Comparison of ENCODE assay signal across 23 cellular contexts in genomic region chr19:43546581-43546980, GRCh38. TPM values are rescaled to one million over a fixed set of nuclear protein-coding genes. Genes with fewer than 3 reads are reported as not detected.
"Had no signal": no experiment of that assay in that cellular context is flagged by ENCODE, and none has a peak within 500 bp of the region (broad histone marks: within the 10 kb centered on the region; RNA-seq: fewer than 3 reads in every experiment).

No MANE protein-coding gene starts in this region.

- H3K27me3 ChIP-seq: gastrocnemius medialis, left lung, right atrium auricular region, stomach, thyroid gland, vagina had no signal

- H3K4me1 Mint-ChIP-seq: mesothelial cell of epicardium, nephron progenitor cell had no signal

- H2AFZ ChIP-seq: parathyroid adenoma had no signal

- ATAC-seq: gastrocnemius medialis; left lung; mucosa of descending colon; sciatic nerve; stimulated activated naive B cell treated with anti-CD40 and anti-IgM and Interleukin-4, amounts not matched to agents 10 μg/mL and 1 μg/mL and 100 μg/mL, for 72 hours had no signal

- H3K9me3 ChIP-seq: gastrocnemius medialis, left lung, mucosa of descending colon, prostate gland, right atrium auricular region, stomach, thyroid gland, vagina had no signal

- H3K27ac ChIP-seq: coronary artery, gastrocnemius medialis, left lung, parathyroid adenoma, prostate gland, right atrium auricular region, stomach, thyroid gland, vagina had no signal

- DNase-seq: gastrocnemius medialis; mesenchymal stem cell; mucosa of descending colon; naive B cell; nephron progenitor cell; occipital lobe; stimulated activated CD4-positive, alpha-beta T cell treated with anti-CD3 and anti-CD28 coated beads, Interleukin-2, amount 100 ng/mL, for 24 hours; stimulated activated CD4-positive, alpha-beta T cell treated with anti-CD3 and anti-CD28 coated beads, Interleukin-4, amount 100 ng/mL, for 4 hours; stimulated activated naive B cell treated with anti-CD40 and anti-IgM and Interleukin-4, amounts not matched to agents 10 μg/mL and 1 μg/mL and 100 μg/mL, for 72 hours; stomach; thyroid gland; trophoblast cell had no signal

- H3K4me3 ChIP-seq: coronary artery, gastrocnemius medialis, left lung, mucosa of descending colon, prostate gland, right atrium auricular region, smooth muscle cell, stomach, thyroid gland, vagina had no signal

- H3K4me1 ChIP-seq: gastrocnemius medialis, left lung, parathyroid adenoma, prostate gland, right atrium auricular region, stomach, thyroid gland, vagina had no signal

- H3K27me3 Mint-ChIP-seq: naive B cell; stimulated activated naive B cell treated with anti-CD40 and anti-IgM and Interleukin-4, amounts not matched to agents 10 μg/mL and 1 μg/mL and 100 μg/mL, for 72 hours had no signal

- H3K4me2 ChIP-seq: smooth muscle cell had no signal

- FAIRE-seq: keratinocyte had no signal

- H3K27ac Mint-ChIP-seq: mesothelial cell of epicardium; stimulated activated naive B cell treated with anti-CD40 and anti-IgM and Interleukin-4, amounts not matched to agents 10 μg/mL and 1 μg/mL and 100 μg/mL, for 72 hours had no signal

- H3K9me3 Mint-ChIP-seq: mesothelial cell of epicardium; naive B cell; nephron progenitor cell; stimulated activated naive B cell treated with anti-CD40 and anti-IgM and Interleukin-4, amounts not matched to agents 10 μg/mL and 1 μg/mL and 100 μg/mL, for 72 hours had no signal

- H3K4me3 Mint-ChIP-seq: mesothelial cell of epicardium; naive B cell; nephron progenitor cell; stimulated activated naive B cell treated with anti-CD40 and anti-IgM and Interleukin-4, amounts not matched to agents 10 μg/mL and 1 μg/mL and 100 μg/mL, for 72 hours had no signal

- H3K79me2 ChIP-seq: parathyroid adenoma had no signal

- H3K9ac ChIP-seq: parathyroid adenoma had no signal

RNA-seq across cellular contexts. Expression of gene ZNF575, which starts 13.6 kb away (rescaled TPM):
- total RNA-seq: gastrocnemius medialis, glomerular endothelial cell had no signal
